28 cellular contexts compared by ENCODE assay signal in genomic region chr1:116246174-116246573, GRCh38.
"Had no signal": no experiment of that assay in that cellular context is flagged by ENCODE, and none has a peak within 500 bp of the region (broad histone marks: within the 10 kb centered on the region; RNA-seq: fewer than 3 reads in every experiment).

No MANE protein-coding gene starts in this region.

- H3K27ac ChIP-seq: brain microvascular endothelial cell, esophagus muscularis mucosa, foreskin keratinocyte, gastrocnemius medialis, WERI-Rb-1 had no signal

- H3K27me3 ChIP-seq: brain microvascular endothelial cell, esophagus muscularis mucosa, foreskin keratinocyte, gastrocnemius medialis, heart right ventricle had no signal

- ATAC-seq: activated CD4-positive, CD25-positive, alpha-beta regulatory T cell treated with anti-CD3 and anti-CD28 coated beads, Interleukin-2, amount 50 U/mL, for 24 hours; activated CD8-positive, alpha-beta memory T cell treated with anti-CD3 and anti-CD28 coated beads, Interleukin-2, amount 10 ng/mL, durations not matched to agents 7 days and 5 days; activated CD8-positive, alpha-beta T cell treated with anti-CD3 and anti-CD28 coated beads, Interleukin-2, amount 10 ng/mL, durations not matched to agents 7 days and 5 days; effector memory CD8-positive, alpha-beta T cell; foreskin keratinocyte; gastrocnemius medialis; T-cell had no signal

- H3K4me3 ChIP-seq: esophagus muscularis mucosa, gastrocnemius medialis, heart right ventricle had no signal

- H3K4me1 ChIP-seq: esophagus muscularis mucosa, foreskin keratinocyte, gastrocnemius medialis had no signal

- H3K9me3 ChIP-seq: esophagus muscularis mucosa, gastrocnemius medialis, heart right ventricle had no signal

- DNase-seq: activated B cell treated with CpG ODN at 0.5 μM for 24 hours; activated CD4-positive, alpha-beta memory T cell treated with anti-CD3 and anti-CD28 coated beads for 36 hours; activated CD4-positive, alpha-beta T cell treated with anti-CD3 and anti-CD28 coated beads for 48 hours; activated CD4-positive, alpha-beta T cell treated with anti-CD3 and anti-CD28 coated beads, Interleukin-2, amount 50 U/mL, for 1 hour; activated CD8-positive, alpha-beta memory T cell treated with anti-CD3 and anti-CD28 coated beads, Interleukin-2, amount 10 ng/mL, durations not matched to agents 7 days and 5 days; activated CD8-positive, alpha-beta memory T cell treated with anti-CD3 and anti-CD28 coated beads, Interleukin-2, amount 50 U/mL, for 4 hours; activated CD8-positive, alpha-beta T cell treated with anti-CD3 and anti-CD28 coated beads, Interleukin-2, amount 10 ng/mL, durations not matched to agents 7 days and 5 days; activated effector memory CD4-positive, alpha-beta T cell treated with anti-CD3 and anti-CD28 coated beads, Interleukin-2, amount 50 U/mL, for 16 hours; activated naive CD4-positive, alpha-beta T cell treated with anti-CD3 and anti-CD28 coated beads, Interleukin-2, amount 10 ng/mL, durations not matched to agents 7 days and 5 days; activated T-cell treated with anti-CD3 and anti-CD28 coated beads, Interleukin-2, amount 50 U/mL, for 1 hour; activated T-cell treated with anti-CD3 and anti-CD28 coated beads, Interleukin-2, amount 50 U/mL, for 48 hours; amniotic stem cell; anterior cingulate cortex; brain microvascular endothelial cell; cortex of kidney; dermis blood vessel endothelial cell; effector CD4-positive, alpha-beta T cell; effector memory CD8-positive, alpha-beta T cell; erythroblast; foreskin keratinocyte; gastrocnemius medialis; glutamatergic neuron; T-cell; T1000; WERI-Rb-1 had no signal

- H3K36me3 ChIP-seq: brain microvascular endothelial cell, esophagus muscularis mucosa, gastrocnemius medialis, heart right ventricle, WERI-Rb-1 had no signal
